ENCODE assay signal across 15 cellular contexts in genomic region chr7:39735903-39736302, GRCh38.
A peak's percentile ranks its signal among the peaks of the same experiment; 100 is the strongest.
DNase-seq lines count a peak whose midpoint lies in the region; ATAC-seq, FAIRE-seq and TF ChIP-seq lines count a peak whose summit lies in the region.
"Had no signal": no experiment of that assay in that cellular context is flagged by ENCODE, and none has a peak within 500 bp of the region (broad histone marks: within the 10 kb centered on the region; RNA-seq: fewer than 3 reads in every experiment).

No MANE protein-coding gene starts in this region.

- no peak overlapping the region for H3K9ac ChIP-seq in SK-N-SH
- H3K9ac ChIP-seq in IMR-90 (ENCODE audit: low read depth, low read length) = no peak overlapping the region
- H3K9ac ChIP-seq: neural progenitor cell had no signal

- H3K56ac ChIP-seq in IMR-90 (ENCODE audit: extremely low read depth, insufficient read depth, low read length) = no peak overlapping the region

- H3K27me3 Mint-ChIP-seq in activated naive CD8-positive, alpha-beta T cell treated with anti-CD3 and anti-CD28 coated beads for 36 hours = peaks cover 3% of the 10 kb centered on the region
- H3K27me3 Mint-ChIP-seq in natural killer cell (ENCODE audit: low read depth in 2 of 2) = no peaks in the 10 kb centered on the region

- dilution Hi-C loops in IMR-90 (cut with HindIII; ENCODE audit: low sequenced_read_pairs, unreplicated experiment) = no loop called here

- no peaks in the 10 kb centered on the region for H3K9me3 ChIP-seq in SK-N-SH
- no peaks in the 10 kb centered on the region for H3K9me3 ChIP-seq in IMR-90 (ENCODE audit: control insufficient read depth, insufficient read depth, low read length)
- H3K9me3 ChIP-seq: tibial nerve had no signal

- H2AK9ac ChIP-seq in IMR-90 (replicated peaks; ENCODE audit: low read depth, low read length, poor library complexity) = no peak overlapping the region

- 0 out of 2 replicates have a peak overlapping the region, but pooled peaks have one; percentile 3 for H2BK20ac ChIP-seq in IMR-90 (ENCODE audit: low read depth, low read length)

- peaks cover 38% of the 10 kb centered on the region for H3K4me1 Mint-ChIP-seq in activated naive CD8-positive, alpha-beta T cell treated with anti-CD3 and anti-CD28 coated beads for 36 hours
- H3K4me1 Mint-ChIP-seq in natural killer cell = peaks cover 35 to 41% of the 10 kb centered on the region in 2 donors

- H3K36me3 Mint-ChIP-seq in activated naive CD8-positive, alpha-beta T cell treated with anti-CD3 and anti-CD28 coated beads for 36 hours = peaks cover 27% of the 10 kb centered on the region
- no peaks in the 10 kb centered on the region for H3K36me3 Mint-ChIP-seq in natural killer cell

- H3K4me3 Mint-ChIP-seq in activated naive CD8-positive, alpha-beta T cell treated with anti-CD3 and anti-CD28 coated beads for 36 hours = peak overlapping the region; percentile 50
- H3K4me3 Mint-ChIP-seq in natural killer cell = peak overlapping the region; percentile 42

- H3K4me1 ChIP-seq in SK-N-SH (ENCODE audit: control insufficient read depth in 1 of 2, insufficient read depth in 2 of 2, low read depth in 1 of 2, low read length in 1 of 2) = peaks cover 11 to 20% of the 10 kb centered on the region in 2 experiments; a peak in 3 of 4 replicates
- peaks cover 11% of the 10 kb centered on the region for H3K4me1 ChIP-seq in IMR-90 (ENCODE audit: control insufficient read depth, insufficient read depth, low read length)

- H2BK15ac ChIP-seq in IMR-90 (ENCODE audit: low read depth, low read length) = peak overlapping the region; percentile 62; the same call in 2 of the 3 replicates

- no peaks in the 10 kb centered on the region for H3K9me3 Mint-ChIP-seq in activated naive CD8-positive, alpha-beta T cell treated with anti-CD3 and anti-CD28 coated beads for 36 hours
- H3K9me3 Mint-ChIP-seq in natural killer cell = no peaks in the 10 kb centered on the region
- H3K9me3 Mint-ChIP-seq: neural progenitor cell had no signal

- TF ChIP-seq CTCF in SK-N-SH (IDR thresholded peaks at IDR 0.05) = no peak
- no peak for TF ChIP-seq CTCF in IMR-90 (conservative IDR thresholded peaks at IDR 0.05; ENCODE audit: low read depth, low read length)
- no peak for TF ChIP-seq CTCF in natural killer cell (IDR thresholded peaks at IDR 0.05)

- ATAC-seq in SK-N-SH treated with all-trans-retinoic acid at 6 μM for 48 hours = no peak
- ATAC-seq in IMR-90 (ENCODE audit: low read depth) = no peak
- no peak for ATAC-seq in natural killer cell

- peak overlapping the region; percentile 60 for H3K27ac Mint-ChIP-seq in activated naive CD8-positive, alpha-beta T cell treated with anti-CD3 and anti-CD28 coated beads for 36 hours
- peak overlapping the region; percentile 95 to 99 for H3K27ac Mint-ChIP-seq in natural killer cell
- H3K27ac Mint-ChIP-seq: neural progenitor cell had no signal

- no peak overlapping the region for H4K5ac ChIP-seq in IMR-90 (ENCODE audit: low read depth, low read length)

- TF ChIP-seq RAD21 in SK-N-SH (IDR thresholded peaks at IDR 0.05; ENCODE audit: low read length) (no peak), IMR-90 (IDR thresholded peaks at IDR 0.05; ENCODE audit: low read length) (no peak)

- H4K8ac ChIP-seq in IMR-90 (ENCODE audit: low read depth in 2 of 2, low read length in 2 of 2) = peak overlapping the region in 1 of 2 experiments; percentile 18; a peak in 1 of 4 replicates

- intact Hi-C loops in IMR-90 (cut with micrococcal nuclease) (no loop called here), natural killer cell (cut with micrococcal nuclease) (no loop called here)

- no TSS peak for BruUV-seq in IMR-90 (replicated peaks; lab: Mats Ljungman, UMichigan)

- peaks cover 10% of the 10 kb centered on the region for H3K9me1 ChIP-seq in IMR-90 (ENCODE audit: insufficient read depth, low read length)

- H3K79me2 ChIP-seq in SK-N-SH (ENCODE audit: insufficient read depth) = peaks cover 46% of the 10 kb centered on the region

- no peak for FAIRE-seq in GM12891 (lab: Jason Lieb, UNC)
- FAIRE-seq: colon had no signal

- H3K79me1 ChIP-seq in IMR-90 (ENCODE audit: low read depth in 1 of 2, low read length in 2 of 2) = peaks cover 16 to 39% of the 10 kb centered on the region in 2 experiments

- POLR2A ChIA-PET in SK-N-SH (lab: Yijun Ruan, JAX) = interaction anchor here (0.9 to 1.6 kb wide), 3 partner anchors 9 to 113 kb away, joined by 3 to 11 read pairs (median 3); partner anchors contain the start of gene RALA
- POLR2A ChIA-PET in IMR-90 (lab: Charles Lee; ENCODE audit: unreplicated experiment) = no interaction called here

- no peaks in the 10 kb centered on the region for H3K9me2 ChIP-seq in SK-N-SH

- H3F3A ChIP-seq in SK-N-SH (replicated peaks; ENCODE audit: insufficient read depth) = peaks cover 11% of the 10 kb centered on the region

- H3K36me3 ChIP-seq in SK-N-SH (replicated peaks in 1 of 2; ENCODE audit: control insufficient read depth in 1 of 2, insufficient read depth in 2 of 2, low read length in 1 of 2) (peaks cover 0 to 13% of the 10 kb centered on the region in 2 experiments), IMR-90 (ENCODE audit: control insufficient read depth, insufficient read depth, low read length) (no peaks in the 10 kb centered on the region)
- H3K36me3 ChIP-seq: neural progenitor cell, tibial nerve had no signal

- peak overlapping the region; percentile 55 for H3K4ac ChIP-seq in IMR-90 (ENCODE audit: low read depth, low read length)

- H3K4me2 ChIP-seq in SK-N-SH (peak overlapping the region; percentile 60), IMR-90 (ENCODE audit: low read depth, low read length) (peak overlapping the region; percentile 48; the same call in 1 of the 2 replicates)
- H3K4me2 ChIP-seq: hepatocyte, neural progenitor cell had no signal

- peak overlapping the region; percentile 73; the same call in 1 of the 2 replicates for H3K23ac ChIP-seq in IMR-90 (ENCODE audit: low read depth, low read length)

- no peak overlapping the region for H2BK5ac ChIP-seq in IMR-90 (ENCODE audit: low read depth, low read length, poor library complexity, severe bottlenecking)

- no peak overlapping the region for H2AFZ ChIP-seq in SK-N-SH (ENCODE audit: low read depth)
- no peak overlapping the region for H2AFZ ChIP-seq in IMR-90 (replicated peaks; ENCODE audit: low read length, poor library complexity)
- H2AFZ ChIP-seq: hepatocyte, neural progenitor cell had no signal

- H4K20me1 ChIP-seq in SK-N-SH (ENCODE audit: insufficient read depth) (no peaks in the 10 kb centered on the region), IMR-90 (ENCODE audit: insufficient read depth, low read length) (no peaks in the 10 kb centered on the region)

- TF ChIP-seq POLR2A in IMR-90 (IDR thresholded peaks at IDR 0.05; ENCODE audit: low read depth, low read length) (no peak), GM12891 (IDR thresholded peaks at IDR 0.05; ENCODE audit: low read depth, low read length) (no peak)

- in situ Hi-C loops in IMR-90 (cut with MboI; ENCODE audit: low sequenced_read_pairs) = loop anchor here (25.0 kb wide), 1 partner anchor 899 kb away; no protein-coding TSS in a partner anchor

- no peak overlapping the region for H3K27ac ChIP-seq in SK-N-SH (ENCODE audit: low read depth in 2 of 2, low read length in 1 of 2)
- no peak overlapping the region for H3K27ac ChIP-seq in IMR-90 (ENCODE audit: insufficient read depth, low read length)
- H3K27ac ChIP-seq: hepatocyte, neural progenitor cell, tibial nerve had no signal

- peak overlapping the region; percentile 17; the same call in 1 of the 2 replicates for H4K91ac ChIP-seq in IMR-90 (ENCODE audit: insufficient read depth, low read depth, low read length)

- peak overlapping the region; percentile 62; the same call in 1 of the 2 replicates for H2AK5ac ChIP-seq in IMR-90 (ENCODE audit: low read depth, low read length)

- peak overlapping the region; percentile 12; the same call in 1 of the 2 replicates for H3K18ac ChIP-seq in IMR-90 (ENCODE audit: low read depth, low read length)

- H3K27me3 ChIP-seq in SK-N-SH (ENCODE audit: insufficient read depth) (no peaks in the 10 kb centered on the region), IMR-90 (ENCODE audit: control insufficient read depth, insufficient read depth, low read length) (no peaks in the 10 kb centered on the region)
- H3K27me3 ChIP-seq: hepatocyte, tibial nerve had no signal

- 56% methylated on average over 4 of the region's 4 CpGs for WGBS in SK-N-SH (ENCODE audit: low lambda C conversion rate)
- WGBS in IMR-90 (ENCODE audit: extremely low coverage in 2 of 2, insufficient read length in 1 of 2), 2 experiments = no CpG with 5 or more reads among the region's 4 CpGs

- H3K14ac ChIP-seq in IMR-90 (replicated peaks; ENCODE audit: low read depth, low read length) = peak overlapping the region; percentile 33; the same call in 1 of the 2 replicates

- peak overlapping the region; percentile 51 for H2BK120ac ChIP-seq in IMR-90 (ENCODE audit: low read depth, low read length)

- TF ChIP-seq EP300 in SK-N-SH (IDR thresholded peaks at IDR 0.05; ENCODE audit: borderline replicate concordance in 1 of 2, low read depth in 1 of 2, low read length in 1 of 2) = 0 out of 4 replicates have a peak, but pooled peaks of 1 of the 2 experiments have one; percentile 30

- CTCF ChIA-PET in SK-N-SH (lab: Yijun Ruan, JAX) = interaction anchor here (1.0 to 28.1 kb wide), 4 partner anchors 10 to 157 kb away, joined by 3 to 563 read pairs (median 28); no protein-coding TSS in a partner anchor
- CTCF ChIA-PET in IMR-90 (lab: Yijun Ruan, JAX) = interaction anchor here (1.4 kb wide), 1 partner anchor 12 kb away, joined by 4 read pairs; no protein-coding TSS in a partner anchor

- DNase-seq in SK-N-SH (peak; percentile 55), IMR-90 (peak; percentile 32), natural killer cell (no peak), GM12891 (ENCODE audit: insufficient read length, low spot score) (no peak), NCI-H146 treated with DMSO at 0.1 percent for 48 hours (lab: John Stamatoyannopoulos, UW; ENCODE audit: unreplicated experiment) (no peak), cerebellar cortex (ENCODE audit: low spot score) (no peak)
- peak; percentile 35 for DNase-seq in activated naive CD8-positive, alpha-beta T cell treated with anti-CD3 and anti-CD28 coated beads for 36 hours
- DNase-seq: 8988T; activated CD4-positive, alpha-beta T cell treated with anti-CD3 and anti-CD28 coated beads for 4 hours; NCI-H146 had no signal

- H3K4me3 ChIP-seq in SK-N-SH (ENCODE audit: low read depth in 2 of 2, low read length in 1 of 2) = peak overlapping the region; percentile 6 to 14; a peak in 3 of 4 replicates
- H3K4me3 ChIP-seq in IMR-90 (ENCODE audit: insufficient read depth, low read depth, low read length) = no peak overlapping the region
- H3K4me3 ChIP-seq: hepatocyte, neural progenitor cell, tibial nerve had no signal

TF ChIP-seq in SK-N-SH, 30 proteins besides CTCF, POLR2A, EP300 and RAD21 (continues in another document):
- peak; percentile 7; the same call in 1 of the 2 replicates for TF ChIP-seq JUND (IDR thresholded peaks at IDR 0.05)

TF ChIP-seq in SK-N-SH treated with all-trans-retinoic acid at 6 μM for 48 hours, 23 proteins besides CTCF, POLR2A, EP300 and RAD21 (continues in another document):
- no peak for TF ChIP-seq GLIS3 (CRISPR knock-in tag; IDR thresholded peaks at IDR 0.05)

TF ChIP-seq in IMR-90, 13 proteins besides CTCF, POLR2A, EP300 and RAD21 (continues in another document):
- TF ChIP-seq CEBPB (IDR thresholded peaks at IDR 0.05; ENCODE audit: low read depth, low read length) = no peak

TF ChIP-seq in GM12891, 5 proteins besides CTCF, POLR2A, EP300 and RAD21 (continues in another document):
- no peak for TF ChIP-seq SPI1 (IDR thresholded peaks at IDR 0.05; ENCODE audit: low read depth, low read length)
- TF ChIP-seq PAX5 (IDR thresholded peaks at IDR 0.05; ENCODE audit: insufficient read depth, low read length, severe bottlenecking) = no peak

Comparison
In these comparisons a context has a peak if more than half of its experiments do, and no peak if none do; other contexts are left out.
1. DNase-seq: peak in SK-N-SH (single experiment), IMR-90 (single experiment) and activated naive CD8-positive, alpha-beta T cell treated with anti-CD3 and anti-CD28 coated beads for 36 hours (single experiment); none in natural killer cell (single experiment), GM12891 (single experiment), NCI-H146 treated with DMSO at 0.1 percent for 48 hours (single experiment) and cerebellar cortex (single experiment).